Comparison of ENCODE assay signal across 8 cellular contexts in the genomic region with DNA sequence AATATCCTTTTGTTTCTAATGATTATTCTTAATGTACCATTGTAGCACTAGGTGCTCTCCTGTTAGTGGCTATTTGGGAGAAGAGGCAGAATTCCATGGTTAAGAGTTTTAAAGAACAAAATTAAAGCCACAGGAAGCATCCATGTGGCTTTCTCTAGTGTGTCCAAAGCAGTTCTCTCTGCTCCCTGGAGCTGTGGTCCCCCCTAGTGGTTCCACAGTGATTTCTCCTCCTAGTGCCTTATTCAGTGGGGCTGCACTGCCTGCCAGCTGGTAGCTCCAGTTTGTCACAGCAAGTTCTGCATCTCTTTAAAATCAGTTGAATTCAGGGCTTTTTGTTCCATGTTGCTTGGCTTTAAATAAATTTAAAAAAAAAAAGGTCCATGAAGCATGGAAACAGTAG. TPM values are rescaled to one million over a fixed set of nuclear protein-coding genes. Genes with fewer than 3 reads are reported as not detected.
DNase-seq lines count a peak whose midpoint lies in the region; ATAC-seq, FAIRE-seq and TF ChIP-seq lines count a peak whose summit lies in the region.

No MANE protein-coding gene starts in this region.

- H3K18ac ChIP-seq in mesenchymal stem cell (ENCODE audit: low read depth in 1 of 2, low read length in 2 of 2): no peak overlapping the region

- no peaks in the 10 kb centered on the region for H3K9me1 ChIP-seq in endothelial cell of umbilical vein (replicated peaks; ENCODE audit: control insufficient read depth, extremely low read depth, insufficient read depth, low read length)

- H3K9ac ChIP-seq in endothelial cell of umbilical vein (replicated peaks; ENCODE audit: extremely low read depth, insufficient read depth, low read length) (no peak overlapping the region), mesenchymal stem cell (ENCODE audit: low read length) (no peak overlapping the region)

- no peak overlapping the region for H2AK5ac ChIP-seq in mesenchymal stem cell (ENCODE audit: low read length, severe bottlenecking)

- H3K27me3 ChIP-seq in endothelial cell of umbilical vein (ENCODE audit: control insufficient read depth in 2 of 2, insufficient read depth in 2 of 2, low read length in 2 of 2): peaks cover 23 to 31% of the 10 kb centered on the region in 2 experiments
- no peaks in the 10 kb centered on the region for H3K27me3 ChIP-seq in mesenchymal stem cell (ENCODE audit: control insufficient read depth in 1 of 2, insufficient read depth in 1 of 2, low read length in 2 of 2)

- ATAC-seq in GM19463 (IDR thresholded peaks at IDR 0.05; ENCODE audit: unreplicated experiment) (peak; percentile 76), GM21717 (IDR thresholded peaks at IDR 0.05; ENCODE audit: unreplicated experiment) (no peak), GM19455 (IDR thresholded peaks at IDR 0.05; ENCODE audit: unreplicated experiment) (no peak), HG02938 (IDR thresholded peaks at IDR 0.05; ENCODE audit: unreplicated experiment) (no peak)

- no peak overlapping the region for H2BK12ac ChIP-seq in mesenchymal stem cell (ENCODE audit: low read length in 2 of 2)

- no peak overlapping the region for H2BK5ac ChIP-seq in mesenchymal stem cell (ENCODE audit: low read depth, low read length, poor library complexity, severe bottlenecking)

- no peak overlapping the region for H2BK120ac ChIP-seq in mesenchymal stem cell (ENCODE audit: low read depth, low read length)

- TF ChIP-seq CTCF in AG10803 (conservative IDR thresholded peaks at IDR 0.05; ENCODE audit: low read length) (peak; percentile 93), endothelial cell of umbilical vein (IDR thresholded peaks at IDR 0.05; ENCODE audit: extremely low read depth in 1 of 2, insufficient read depth in 1 of 2, low read depth in 1 of 2, low read length in 2 of 2) (peak; percentile 49 to 71)

- no TSS peak for BruUV-seq in endothelial cell of umbilical vein (replicated peaks; lab: Mats Ljungman, UMichigan)

- POLR2A ChIA-PET in endothelial cell of umbilical vein (lab: Charles Lee): interaction anchor here (0.6 to 0.7 kb wide), 2 partner anchors 88 to 650 kb away, joined by 3 to 4 read pairs; no protein-coding TSS in a partner anchor

- no peak overlapping the region for H4K8ac ChIP-seq in mesenchymal stem cell (ENCODE audit: low read length)

- no peaks in the 10 kb centered on the region for H3K36me3 ChIP-seq in endothelial cell of umbilical vein (ENCODE audit: control insufficient read depth in 2 of 2, extremely low read depth in 1 of 2, insufficient read depth in 2 of 2, low read length in 2 of 2)
- no peaks in the 10 kb centered on the region for H3K36me3 ChIP-seq in mesenchymal stem cell (ENCODE audit: control insufficient read depth in 1 of 2, insufficient read depth in 2 of 2, low read depth in 1 of 2, low read length in 2 of 2)

- H3K79me1 ChIP-seq in mesenchymal stem cell (replicated peaks; ENCODE audit: low read length, poor library complexity, severe bottlenecking): no peaks in the 10 kb centered on the region

- H3K4me1 ChIP-seq in endothelial cell of umbilical vein (ENCODE audit: control insufficient read depth, extremely low read depth, insufficient read depth, low read length) (no peaks in the 10 kb centered on the region), mesenchymal stem cell (ENCODE audit: control insufficient read depth, insufficient read depth, low read depth, low read length) (no peaks in the 10 kb centered on the region)

- H3K4me2 ChIP-seq in endothelial cell of umbilical vein (ENCODE audit: insufficient read depth, low read length): no peak overlapping the region
- H3K4me2 ChIP-seq in mesenchymal stem cell (ENCODE audit: low read length, poor library complexity, severe bottlenecking): no peak overlapping the region

- dilution Hi-C loops in endothelial cell of umbilical vein (cut with MboI; ENCODE audit: extremely low pct_ligation_motif_present, low sequenced_read_pairs): no loop called here

- TF ChIP-seq POLR2A in endothelial cell of umbilical vein (IDR thresholded peaks at IDR 0.05; ENCODE audit: low read depth, low read length): no peak

- H2BK15ac ChIP-seq in mesenchymal stem cell (ENCODE audit: low read depth, poor library complexity, severe bottlenecking): no peak overlapping the region

- intact Hi-C loops in endothelial cell of umbilical vein (cut with micrococcal nuclease): loop anchor here (1.0 to 2.0 kb wide), 3 partner anchors 23 to 420 kb away; no protein-coding TSS in a partner anchor

- H3K9me3 ChIP-seq in endothelial cell of umbilical vein (replicated peaks; ENCODE audit: control insufficient read depth, insufficient read depth, low read length) (no peaks in the 10 kb centered on the region), mesenchymal stem cell (ENCODE audit: control insufficient read depth, low read length) (no peaks in the 10 kb centered on the region)

- CTCF ChIA-PET in endothelial cell of umbilical vein (lab: Charles Lee): interaction anchor here (0.7 to 2.7 kb wide), 17 partner anchors 11 to 433 kb away, joined by 3 to 61 read pairs (median 5); no protein-coding TSS in a partner anchor

- H3K14ac ChIP-seq in mesenchymal stem cell (ENCODE audit: low read length in 2 of 2): no peak overlapping the region

- H2AFZ ChIP-seq in endothelial cell of umbilical vein (ENCODE audit: low read depth, low read length) (no peak overlapping the region), mesenchymal stem cell (ENCODE audit: low read depth, low read length) (no peak overlapping the region)

- no peak overlapping the region for H3K4ac ChIP-seq in mesenchymal stem cell (ENCODE audit: low read depth in 1 of 2, low read length in 2 of 2)

- no peak overlapping the region for H4K91ac ChIP-seq in mesenchymal stem cell (ENCODE audit: low read length)

- peak; percentile 75 for FAIRE-seq in endothelial cell of umbilical vein (lab: Jason Lieb, UNC)

- H4K20me1 ChIP-seq in endothelial cell of umbilical vein (replicated peaks; ENCODE audit: control insufficient read depth, extremely low read depth, insufficient read depth, low read length): no peaks in the 10 kb centered on the region

- H3K27ac ChIP-seq in endothelial cell of umbilical vein (ENCODE audit: insufficient read depth, low read depth, low read length): no peak overlapping the region
- H3K27ac ChIP-seq in mesenchymal stem cell (ENCODE audit: low read length, poor library complexity, severe bottlenecking): no peak overlapping the region

- DNase-seq in AG10803 (ENCODE audit: low read depth) (peak; percentile 72), RPMI7951 (ENCODE audit: low read depth) (peak; percentile 80), endothelial cell of umbilical vein (ENCODE audit: low read depth, low spot score) (peak; percentile 53), mesenchymal stem cell (peak; percentile 75)

- H3K4me3 ChIP-seq in AG10803 (ENCODE audit: low read length): no peak overlapping the region
- no peak overlapping the region for H3K4me3 ChIP-seq in endothelial cell of umbilical vein (replicated peaks in 1 of 3; ENCODE audit: insufficient read depth in 1 of 3, low read depth in 1 of 3, low read length in 3 of 3)
- no peak overlapping the region for H3K4me3 ChIP-seq in mesenchymal stem cell (ENCODE audit: insufficient read depth in 1 of 2, low read depth in 1 of 2, low read length in 2 of 2)

- H3K23ac ChIP-seq in mesenchymal stem cell (ENCODE audit: low read length in 2 of 2): no peak overlapping the region

- no peaks in the 10 kb centered on the region for H3K79me2 ChIP-seq in endothelial cell of umbilical vein (ENCODE audit: control insufficient read depth, insufficient read depth, low read length)

TF ChIP-seq in endothelial cell of umbilical vein, 7 proteins besides CTCF, POLR2A, EP300 and RAD21:
- TF ChIP-seq MYC (IDR thresholded peaks at IDR 0.05; ENCODE audit: low read depth, low read length) (no peak), FOS (IDR thresholded peaks at IDR 0.05; ENCODE audit: borderline replicate concordance, insufficient read depth, low read length) (no peak)

RNA-seq across cellular contexts. Expression of a gene that starts 39.6 kb away (rescaled TPM):
- 11.7 and 13.0 TPM in 2 replicates for total RNA-seq in RPMI7951 (2014; rRNA removed; shearing (Covaris generic))
- total RNA-seq in endothelial cell of umbilical vein: 22.3 and 33.1 TPM in 2 replicates
- polyA plus RNA-seq in endothelial cell of umbilical vein: 2.1 and 4.2 TPM in 2 replicates
- polyA plus RNA-seq in endothelial cell of umbilical vein (2011; cell fraction: cytosol; rRNA removed): 6.4 and 6.6 TPM in 2 replicates
- polyA plus RNA-seq in endothelial cell of umbilical vein (2011; cell fraction: nucleus; rRNA removed): 3.0 and 5.0 TPM in 2 replicates
- polyA plus RNA-seq in endothelial cell of umbilical vein (2012): 18.4 and 26.5 TPM in 2 replicates
- 5.3 and 5.4 TPM in 2 replicates for polyA minus RNA-seq in endothelial cell of umbilical vein
- polyA minus RNA-seq in endothelial cell of umbilical vein (2011; cell fraction: cytosol; rRNA and poly(A)+ RNA removed): 2.9 TPM
- 14.4 and 22.1 TPM in 2 replicates for polyA minus RNA-seq in endothelial cell of umbilical vein (2011; cell fraction: nucleus; rRNA and poly(A)+ RNA removed)
- 19.2 TPM for polyA plus RNA-seq in mesenchymal stem cell (2013, experiment 1 of 2)
- polyA plus RNA-seq in mesenchymal stem cell (2013, experiment 2 of 2): 21.0 TPM
